In the genomic region with DNA sequence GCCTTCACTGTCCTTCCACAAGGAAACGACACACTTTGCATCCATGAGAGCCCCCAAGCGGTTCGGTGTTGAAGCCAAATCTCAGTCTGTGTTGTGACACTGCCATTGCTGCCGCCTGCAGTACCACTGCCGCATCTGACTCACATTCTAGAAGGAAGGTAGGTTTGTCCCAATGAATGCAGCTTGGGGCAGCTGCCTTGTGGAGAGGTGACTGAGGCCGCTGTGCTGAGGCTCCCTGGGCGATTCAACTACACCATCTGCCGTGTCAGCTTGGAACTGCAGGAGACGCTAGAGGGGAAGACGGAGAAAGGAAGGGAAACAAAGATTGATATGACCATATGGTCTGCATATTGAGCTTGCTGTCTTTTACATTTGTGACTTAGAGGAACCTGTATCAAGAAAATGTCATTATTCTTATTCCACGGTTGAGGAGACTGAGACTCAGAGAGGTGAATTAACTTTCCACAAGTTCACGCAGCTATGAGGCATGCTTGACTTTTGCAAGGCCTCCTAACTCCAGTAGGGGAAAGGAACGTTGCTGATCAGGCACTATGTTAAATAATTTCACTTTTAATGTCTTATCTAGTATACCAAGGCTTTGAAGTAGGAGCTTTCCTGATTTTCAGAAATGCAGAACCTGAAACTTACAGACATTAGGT, we compare ENCODE assay signal across 1 cellular context.
TF ChIP-seq lines count a peak whose summit lies in the region.

No MANE protein-coding gene starts in this region.

TF ChIP-seq in HCT116, 20 proteins besides CTCF, POLR2A, EP300 and RAD21:
- peak; percentile 91 for TF ChIP-seq CBX3 (IDR thresholded peaks at IDR 0.05; ENCODE audit: low read depth)
- TF ChIP-seq TCF7L2 (IDR thresholded peaks at IDR 0.05; ENCODE audit: borderline replicate concordance, extremely low read depth, insufficient read depth, insufficient read length) = peak; percentile 15
- peak; percentile 47 for TF ChIP-seq YY1 (IDR thresholded peaks at IDR 0.05; ENCODE audit: extremely low read depth, insufficient replicate concordance, low read depth, low read length)
- TF ChIP-seq, protein P1, sequence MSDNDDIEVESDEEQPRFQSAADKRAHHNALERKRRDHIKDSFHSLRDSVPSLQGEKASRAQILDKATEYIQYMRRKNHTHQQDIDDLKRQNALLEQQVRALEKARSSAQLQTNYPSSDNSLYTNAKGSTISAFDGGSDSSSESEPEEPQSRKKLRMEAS (IDR thresholded peaks at IDR 0.05) = peak; percentile 56; the same call in 1 of the 2 replicates
- no peak for TF ChIP-seq JUND (IDR thresholded peaks at IDR 0.05)
- no peak for TF ChIP-seq ELF1 (IDR thresholded peaks at IDR 0.05; ENCODE audit: borderline replicate concordance, low read depth)
- peak; percentile 38; the same call in 1 of the 2 replicates for TF ChIP-seq SRF (IDR thresholded peaks at IDR 0.05; ENCODE audit: low read depth)
- TF ChIP-seq EZH2 (IDR thresholded peaks at IDR 0.05) = no peak
TF ChIP-seq in HCT116: peak in this region for 5.
